In the genomic region with DNA sequence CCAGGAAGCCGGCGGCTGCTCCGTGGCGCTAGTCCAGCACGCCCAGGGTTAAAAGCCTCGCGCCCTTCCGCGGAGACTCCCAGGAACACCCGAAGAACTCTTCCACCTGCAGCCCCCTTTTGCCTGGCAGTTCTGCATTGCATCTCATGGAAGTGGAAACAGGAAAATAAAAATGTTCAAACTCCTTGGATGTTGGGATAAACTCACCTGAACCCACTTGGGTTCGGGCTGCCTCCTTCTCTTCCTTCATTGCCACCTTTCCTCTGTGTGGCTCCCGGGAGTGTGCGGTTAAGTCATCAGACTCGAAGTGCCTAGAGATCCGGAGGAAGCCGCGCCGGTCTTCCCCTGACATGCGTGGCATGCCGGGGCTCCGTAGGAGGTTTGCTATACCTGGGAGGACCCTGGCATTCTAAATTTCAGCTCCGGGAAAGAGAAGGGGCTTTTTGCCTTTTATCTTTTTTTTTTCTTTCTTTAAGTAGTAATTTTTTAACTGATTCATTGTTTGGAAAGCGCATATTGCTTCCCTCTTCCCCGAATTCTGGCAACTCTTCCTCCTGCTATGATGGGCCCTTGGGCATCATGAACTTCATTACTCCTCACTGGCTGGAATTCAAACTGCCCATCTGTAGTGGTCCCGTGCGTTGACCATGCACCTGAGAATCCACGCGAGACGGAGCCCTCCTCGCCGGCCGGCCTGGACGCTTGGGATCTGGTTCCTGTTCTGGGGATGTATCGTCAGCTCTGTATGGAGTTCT, we compare ENCODE assay signal across 9 cellular contexts.
DNase-seq lines count a peak whose midpoint lies in the region; ATAC-seq and TF ChIP-seq lines count a peak whose summit lies in the region.
"Had no signal": no experiment of that assay in that cellular context is flagged by ENCODE, and none has a peak within 500 bp of the region (broad histone marks: within the 10 kb centered on the region; RNA-seq: fewer than 3 reads in every experiment).

No MANE protein-coding gene starts in this region.

- DNase-seq in ELF-1 (ENCODE audit: low read depth, low spot score) (peak; percentile 42), SJSA1 (ENCODE audit: low read depth in 1 of 2, low spot score in 2 of 2) (no peak), heart right ventricle (peak in 1 of 2 donors; percentile 7), NCI-H82 (lab: John Stamatoyannopoulos, UW) (no peak)
- DNase-seq in stimulated activated naive B cell treated with anti-CD40 and anti-IgM and Interleukin-4, amounts not matched to agents 10 μg/mL and 1 μg/mL and 100 μg/mL, for 72 hours: no peak
- no peak for DNase-seq in stimulated activated CD4-positive, alpha-beta T cell treated with anti-CD3 and anti-CD28 coated beads, Interleukin-2, amount 100 ng/mL, for 24 hours

- ATAC-seq in heart right ventricle (no peak), GM19395 (IDR thresholded peaks at IDR 0.05; ENCODE audit: unreplicated experiment) (no peak)
- no peak for ATAC-seq in stimulated activated naive B cell treated with anti-CD40 and anti-IgM and Interleukin-4, amounts not matched to agents 10 μg/mL and 1 μg/mL and 100 μg/mL, for 72 hours (replicated peaks)

- H3K27ac ChIP-seq in SJSA1 (no peak overlapping the region), heart right ventricle (no peak overlapping the region), rectal smooth muscle tissue (ENCODE audit: low read depth, low read length) (no peak overlapping the region)

- H3K36me3 ChIP-seq in SJSA1 (no peaks in the 10 kb centered on the region), heart right ventricle (no peaks in the 10 kb centered on the region), rectal smooth muscle tissue (ENCODE audit: control insufficient read depth, insufficient read depth, low read length) (no peaks in the 10 kb centered on the region)

- H3K4me3 Mint-ChIP-seq in stimulated activated naive B cell treated with anti-CD40 and anti-IgM and Interleukin-4, amounts not matched to agents 10 μg/mL and 1 μg/mL and 100 μg/mL, for 72 hours: peak overlapping the region in 1 of 2 donors; percentile 48
- H3K4me3 Mint-ChIP-seq: activated naive CD8-positive, alpha-beta T cell had no signal

- peaks cover 44 to 74% of the 10 kb centered on the region in 2 donors for H3K27me3 Mint-ChIP-seq in stimulated activated naive B cell treated with anti-CD40 and anti-IgM and Interleukin-4, amounts not matched to agents 10 μg/mL and 1 μg/mL and 100 μg/mL, for 72 hours

- peaks cover 0 to 2% of the 10 kb centered on the region in 2 donors for H3K9me3 Mint-ChIP-seq in stimulated activated naive B cell treated with anti-CD40 and anti-IgM and Interleukin-4, amounts not matched to agents 10 μg/mL and 1 μg/mL and 100 μg/mL, for 72 hours

- intact Hi-C loops in heart right ventricle (cut with DNase I): no loop called here

- 1% methylated on average over 34 of the region's 34 CpGs for WGBS in heart right ventricle, 2 donors

- TF ChIP-seq CTCF in heart right ventricle (IDR thresholded peaks at IDR 0.05): no peak

- H3K9me3 ChIP-seq in SJSA1 (replicated peaks): no peaks in the 10 kb centered on the region
- H3K9me3 ChIP-seq in heart right ventricle: no peaks in the 10 kb centered on the region

- H3K27me3 ChIP-seq in SJSA1 (replicated peaks) (no peaks in the 10 kb centered on the region), heart right ventricle (peaks cover 0 to 86% (median 52%) of the 10 kb centered on the region in 7 donors), rectal smooth muscle tissue (ENCODE audit: control insufficient read depth, insufficient read depth, low read length) (no peaks in the 10 kb centered on the region)

- H3K9ac ChIP-seq in rectal smooth muscle tissue (ENCODE audit: low read length): no peak overlapping the region

- H3K27ac Mint-ChIP-seq in stimulated activated naive B cell treated with anti-CD40 and anti-IgM and Interleukin-4, amounts not matched to agents 10 μg/mL and 1 μg/mL and 100 μg/mL, for 72 hours: no peak overlapping the region
- H3K27ac Mint-ChIP-seq: activated naive CD8-positive, alpha-beta T cell had no signal

- peaks cover 0 to 7% of the 10 kb centered on the region in 2 donors for H3K4me1 Mint-ChIP-seq in stimulated activated naive B cell treated with anti-CD40 and anti-IgM and Interleukin-4, amounts not matched to agents 10 μg/mL and 1 μg/mL and 100 μg/mL, for 72 hours

- peaks cover 5% of the 10 kb centered on the region; the same call in 1 of the 2 replicates for H3K4me1 ChIP-seq in SJSA1 (replicated peaks)
- peaks cover 0 to 22% (median 14%) of the 10 kb centered on the region in 9 donors for H3K4me1 ChIP-seq in heart right ventricle
- peaks cover 2% of the 10 kb centered on the region for H3K4me1 ChIP-seq in rectal smooth muscle tissue (ENCODE audit: control insufficient read depth, insufficient read depth, low read length)

- H3K36me3 Mint-ChIP-seq in stimulated activated naive B cell treated with anti-CD40 and anti-IgM and Interleukin-4, amounts not matched to agents 10 μg/mL and 1 μg/mL and 100 μg/mL, for 72 hours: peaks cover 0 to 4% of the 10 kb centered on the region in 2 donors
- H3K36me3 Mint-ChIP-seq: activated naive CD8-positive, alpha-beta T cell had no signal

- H3K4me3 ChIP-seq in SJSA1 (peak overlapping the region; percentile 45), heart right ventricle (peak overlapping the region; percentile 5 to 56 (median 49)), rectal smooth muscle tissue (ENCODE audit: low read length) (peak overlapping the region; percentile 69)
